22 cellular contexts compared by ENCODE assay signal in the genomic region with DNA sequence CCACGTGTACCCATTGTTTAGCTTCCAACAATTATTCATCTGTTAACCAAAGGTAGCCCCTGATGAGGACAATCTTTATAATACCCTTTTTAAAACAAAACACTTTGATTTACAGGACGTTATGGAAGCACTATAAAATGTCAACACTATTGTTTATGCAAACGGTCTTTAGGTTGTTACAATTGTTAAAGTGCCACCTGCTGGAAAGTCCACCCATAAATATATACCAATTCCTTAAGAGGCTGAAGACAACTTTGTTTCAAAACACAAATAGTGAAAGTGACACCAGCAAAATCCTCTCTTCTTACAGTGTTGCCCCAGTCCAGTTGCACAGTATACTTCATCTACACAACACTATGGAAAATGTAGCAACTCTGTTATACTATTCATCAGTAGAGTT.
DNase-seq lines count a peak whose midpoint lies in the region; FAIRE-seq and TF ChIP-seq lines count a peak whose summit lies in the region.
"Had no signal": no experiment of that assay in that cellular context is flagged by ENCODE, and none has a peak within 500 bp of the region (broad histone marks: within the 10 kb centered on the region; RNA-seq: fewer than 3 reads in every experiment).

No MANE protein-coding gene starts in this region.

- DNase-seq in HCEC 1CT: peak; percentile 39
- DNase-seq in OCI-M1 (lab: John Stamatoyannopoulos, UW): peak; percentile 14
- peak; percentile 31 for DNase-seq in endothelial cell of umbilical vein (ENCODE audit: low read depth, low spot score)
- no peak for DNase-seq in Calu3
- no peak for DNase-seq in NCI-H1092 treated with DMSO at 0.1 percent for 48 hours (lab: John Stamatoyannopoulos, UW)
- DNase-seq in stimulated activated CD4-positive, alpha-beta T cell treated with anti-CD3 and anti-CD28 coated beads, Interleukin-15, amount 100 ng/mL, for 24 hours: no peak
- DNase-seq in endothelial cell (ENCODE audit: low spot score): no peak
- DNase-seq: activated CD4-positive, alpha-beta T cell treated with anti-CD3 and anti-CD28 coated beads for 1 hour; activated naive CD8-positive, alpha-beta T cell treated with anti-CD3 and anti-CD28 coated beads, Interleukin-2, amount 50 U/mL, for 24 hours; effector CD4-positive, alpha-beta T cell; natural killer cell; NCI-H1092; NK-92 treated with Interleukin-12 subunit alpha and Interleukin-12 subunit beta, amount 100 ng/mL, for 24 hours; posterior cingulate gyrus; SIG-M5; stimulated activated CD4-positive, alpha-beta T cell treated with anti-CD3 and anti-CD28 coated beads, Interleukin-4, amount 100 ng/mL, for 24 hours had no signal

- CTCF ChIA-PET in endothelial cell of umbilical vein (lab: Charles Lee): interaction anchor here (1.2 kb wide), 1 partner anchor 231 kb away, joined by 4 read pairs; no protein-coding TSS in a partner anchor
- CTCF ChIA-PET in Calu3 (lab: Charles Lee): no interaction called here

- no peak for TF ChIP-seq POLR2A in endothelial cell of umbilical vein (IDR thresholded peaks at IDR 0.05; ENCODE audit: low read depth, low read length)

- H4K20me1 ChIP-seq in DOHH2 (ENCODE audit: control insufficient read depth, insufficient read depth, low read depth, low read length) (no peaks in the 10 kb centered on the region), endothelial cell of umbilical vein (replicated peaks; ENCODE audit: control insufficient read depth, extremely low read depth, insufficient read depth, low read length) (no peaks in the 10 kb centered on the region)

- no peak overlapping the region for H3K9ac ChIP-seq in endothelial cell of umbilical vein (replicated peaks; ENCODE audit: extremely low read depth, insufficient read depth, low read length)

- H3K9me3 Mint-ChIP-seq in Calu3 (ENCODE audit: low read depth, unreplicated experiment): no peaks in the 10 kb centered on the region
- no peaks in the 10 kb centered on the region for H3K9me3 Mint-ChIP-seq in endothelial cell (ENCODE audit: unreplicated experiment)
- H3K9me3 Mint-ChIP-seq: activated naive CD8-positive, alpha-beta T cell treated with anti-CD3 and anti-CD28 coated beads, Interleukin-2, amount 50 U/mL, for 24 hours; activated T-helper 17 cell treated with anti-CD3 and anti-CD28 coated beads, Interleukin-2, amount 50 U/mL, for 72 hours; natural killer cell had no signal

- intact Hi-C loops in endothelial cell of umbilical vein (cut with micrococcal nuclease): no loop called here
- intact Hi-C loops in Calu3 (cut with micrococcal nuclease; ENCODE audit: unreplicated experiment): no loop called here

- no peak overlapping the region for H3K27ac Mint-ChIP-seq in Calu3 (ENCODE audit: unreplicated experiment)
- no peak overlapping the region for H3K27ac Mint-ChIP-seq in endothelial cell (ENCODE audit: unreplicated experiment)
- H3K27ac Mint-ChIP-seq: activated naive CD8-positive, alpha-beta T cell treated with anti-CD3 and anti-CD28 coated beads, Interleukin-2, amount 50 U/mL, for 24 hours; activated T-helper 17 cell treated with anti-CD3 and anti-CD28 coated beads, Interleukin-2, amount 50 U/mL, for 72 hours; B cell; natural killer cell had no signal

- H3K27me3 ChIP-seq in DOHH2 (ENCODE audit: control insufficient read depth, low read length) (no peaks in the 10 kb centered on the region), endothelial cell of umbilical vein (ENCODE audit: control insufficient read depth in 2 of 2, insufficient read depth in 2 of 2, low read length in 2 of 2) (no peaks in the 10 kb centered on the region)
- H3K27me3 ChIP-seq: suprapubic skin had no signal

- H3K4me1 ChIP-seq in DOHH2 (ENCODE audit: control insufficient read depth, low read length): peaks cover 5% of the 10 kb centered on the region; the same call in 1 of the 2 replicates
- H3K4me1 ChIP-seq in endothelial cell of umbilical vein (ENCODE audit: control insufficient read depth, extremely low read depth, insufficient read depth, low read length): no peaks in the 10 kb centered on the region
- H3K4me1 ChIP-seq: suprapubic skin had no signal

- no peaks in the 10 kb centered on the region for H3K4me1 Mint-ChIP-seq in Calu3 (ENCODE audit: low read depth, unreplicated experiment)
- no peaks in the 10 kb centered on the region for H3K4me1 Mint-ChIP-seq in endothelial cell (ENCODE audit: unreplicated experiment)
- H3K4me1 Mint-ChIP-seq: activated T-helper 17 cell treated with anti-CD3 and anti-CD28 coated beads, Interleukin-2, amount 50 U/mL, for 72 hours; natural killer cell had no signal

- dilution Hi-C loops in endothelial cell of umbilical vein (cut with MboI; ENCODE audit: extremely low pct_ligation_motif_present, low sequenced_read_pairs): no loop called here

- H3K4me2 ChIP-seq in DOHH2 (ENCODE audit: low read length): peak overlapping the region; percentile 6; the same call in 1 of the 2 replicates
- H3K4me2 ChIP-seq in endothelial cell of umbilical vein (ENCODE audit: insufficient read depth, low read length): no peak overlapping the region

- FAIRE-seq in endothelial cell of umbilical vein (lab: Jason Lieb, UNC): peak; percentile 80
- FAIRE-seq: islet of Langerhans had no signal

- H3K9me1 ChIP-seq in endothelial cell of umbilical vein (replicated peaks; ENCODE audit: control insufficient read depth, extremely low read depth, insufficient read depth, low read length): no peaks in the 10 kb centered on the region

- TF ChIP-seq CTCF in DOHH2 (IDR thresholded peaks at IDR 0.05; ENCODE audit: low read depth, low read length, poor library complexity, severe bottlenecking): peak; percentile 41
- TF ChIP-seq CTCF in endothelial cell of umbilical vein (IDR thresholded peaks at IDR 0.05; ENCODE audit: extremely low read depth in 1 of 2, insufficient read depth in 1 of 2, low read depth in 1 of 2, low read length in 2 of 2): peak in 1 of 2 donors; percentile 3
- no peak for TF ChIP-seq CTCF in Calu3 (IDR thresholded peaks at IDR 0.05; ENCODE audit: unreplicated experiment)
- TF ChIP-seq CTCF in endothelial cell (IDR thresholded peaks at IDR 0.05; ENCODE audit: unreplicated experiment): no peak

- H2AFZ ChIP-seq in endothelial cell of umbilical vein (ENCODE audit: low read depth, low read length): no peak overlapping the region

- no peaks in the 10 kb centered on the region for H3K9me2 ChIP-seq in DOHH2 (replicated peaks; ENCODE audit: control insufficient read depth, low read length)

- H3K27me3 Mint-ChIP-seq in Calu3 (ENCODE audit: unreplicated experiment): no peaks in the 10 kb centered on the region
- H3K27me3 Mint-ChIP-seq in endothelial cell (ENCODE audit: unreplicated experiment): no peaks in the 10 kb centered on the region

- H3K4me3 Mint-ChIP-seq in Calu3 (ENCODE audit: low read depth, unreplicated experiment): no peak overlapping the region
- H3K4me3 Mint-ChIP-seq in endothelial cell (ENCODE audit: unreplicated experiment): no peak overlapping the region
- H3K4me3 Mint-ChIP-seq: activated naive CD8-positive, alpha-beta T cell treated with anti-CD3 and anti-CD28 coated beads, Interleukin-2, amount 50 U/mL, for 24 hours; activated T-helper 17 cell treated with anti-CD3 and anti-CD28 coated beads, Interleukin-2, amount 50 U/mL, for 72 hours; B cell; natural killer cell had no signal

- POLR2A ChIA-PET in endothelial cell of umbilical vein (lab: Charles Lee): no interaction called here

- H3K36me3 ChIP-seq in DOHH2 (ENCODE audit: control insufficient read depth, low read length) (no peaks in the 10 kb centered on the region), endothelial cell of umbilical vein (ENCODE audit: control insufficient read depth in 2 of 2, extremely low read depth in 1 of 2, insufficient read depth in 2 of 2, low read length in 2 of 2) (no peaks in the 10 kb centered on the region)
- H3K36me3 ChIP-seq: suprapubic skin had no signal

- H3K9me3 ChIP-seq in DOHH2 (ENCODE audit: control insufficient read depth, insufficient read depth, low read length) (no peaks in the 10 kb centered on the region), endothelial cell of umbilical vein (replicated peaks; ENCODE audit: control insufficient read depth, insufficient read depth, low read length) (no peaks in the 10 kb centered on the region)
- H3K9me3 ChIP-seq: suprapubic skin had no signal

- H3K27ac ChIP-seq in DOHH2 (ENCODE audit: low read depth, low read length): no peak overlapping the region
- no peak overlapping the region for H3K27ac ChIP-seq in endothelial cell of umbilical vein (ENCODE audit: insufficient read depth, low read depth, low read length)
- H3K27ac ChIP-seq: suprapubic skin had no signal

- no peak overlapping the region for H3K4me3 ChIP-seq in DOHH2 (ENCODE audit: low read length)
- H3K4me3 ChIP-seq in endothelial cell of umbilical vein (replicated peaks in 1 of 3; ENCODE audit: insufficient read depth in 1 of 3, low read depth in 1 of 3, low read length in 3 of 3): no peak overlapping the region
- H3K4me3 ChIP-seq: lung, suprapubic skin had no signal

- BruUV-seq in endothelial cell of umbilical vein (replicated peaks; lab: Mats Ljungman, UMichigan) (no TSS peak), Calu3 (replicated peaks; lab: Mats Ljungman, UMichigan) (no TSS peak)

- H3K36me3 Mint-ChIP-seq in Calu3 (ENCODE audit: insufficient read depth, unreplicated experiment): no peaks in the 10 kb centered on the region
- no peaks in the 10 kb centered on the region for H3K36me3 Mint-ChIP-seq in endothelial cell (ENCODE audit: low read depth, unreplicated experiment)
- H3K36me3 Mint-ChIP-seq: natural killer cell had no signal

- H3K79me2 ChIP-seq in DOHH2 (ENCODE audit: control insufficient read depth, low read length) (no peaks in the 10 kb centered on the region), endothelial cell of umbilical vein (ENCODE audit: control insufficient read depth, insufficient read depth, low read length) (no peaks in the 10 kb centered on the region)

- no peaks in the 10 kb centered on the region for H3F3A ChIP-seq in DOHH2 (ENCODE audit: control insufficient read depth, insufficient read depth)

TF ChIP-seq in endothelial cell of umbilical vein, 7 proteins besides CTCF, POLR2A, EP300 and RAD21:
- no peak for TF ChIP-seq EZH2 (IDR thresholded peaks at IDR 0.05; ENCODE audit: borderline replicate concordance, low read depth, low read length, severe bottlenecking)
- TF ChIP-seq JUN (IDR thresholded peaks at IDR 0.05; ENCODE audit: borderline replicate concordance, insufficient read depth, insufficient read length, low read depth): no peak
- TF ChIP-seq, protein P1, sequence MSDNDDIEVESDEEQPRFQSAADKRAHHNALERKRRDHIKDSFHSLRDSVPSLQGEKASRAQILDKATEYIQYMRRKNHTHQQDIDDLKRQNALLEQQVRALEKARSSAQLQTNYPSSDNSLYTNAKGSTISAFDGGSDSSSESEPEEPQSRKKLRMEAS (IDR thresholded peaks at IDR 0.05; ENCODE audit: insufficient read depth, insufficient read length): no peak
- no peak for TF ChIP-seq GATA2 (IDR thresholded peaks at IDR 0.05; ENCODE audit: insufficient read depth, insufficient read length, low read depth, low read length)
- no peak for TF ChIP-seq FOS (IDR thresholded peaks at IDR 0.05; ENCODE audit: borderline replicate concordance, insufficient read depth, low read length)
- no peak for TF ChIP-seq POLR2AphosphoS5 (IDR thresholded peaks at IDR 0.05; ENCODE audit: insufficient read depth, low read depth, low read length)
- no peak for TF ChIP-seq MYC (IDR thresholded peaks at IDR 0.05; ENCODE audit: low read depth, low read length)

Comparison
In these comparisons a context has a peak if more than half of its experiments do, and no peak if none do; other contexts are left out.
1. DNase-seq: peak in HCEC 1CT (single experiment), OCI-M1 (single experiment) and endothelial cell of umbilical vein (single experiment); none in Calu3 (single experiment), NCI-H1092 treated with DMSO at 0.1 percent for 48 hours (single experiment), stimulated activated CD4-positive, alpha-beta T cell treated with anti-CD3 and anti-CD28 coated beads, Interleukin-15, amount 100 ng/mL, for 24 hours (single experiment) and endothelial cell (single experiment).